ENCODE assay signal across 13 cellular contexts in genomic region chr6:149094934-149095341, GRCh38.
DNase-seq lines count a peak whose midpoint lies in the region; ATAC-seq and TF ChIP-seq lines count a peak whose summit lies in the region.
"Had no signal": no experiment of that assay in that cellular context is flagged by ENCODE, and none has a peak within 500 bp of the region (broad histone marks: within the 10 kb centered on the region; RNA-seq: fewer than 3 reads in every experiment).

No MANE protein-coding gene starts in this region.

- H3K36me3 ChIP-seq in DND-41 (ENCODE audit: insufficient read depth, low read length) (peaks cover 3% of the 10 kb centered on the region), adipocyte (ENCODE audit: control insufficient read depth, insufficient read depth, low read length, severe bottlenecking) (no peaks in the 10 kb centered on the region)
- H3K36me3 ChIP-seq: gastrocnemius medialis had no signal

- H3K27me3 ChIP-seq in DND-41 (ENCODE audit: insufficient read depth, low read length, poor library complexity) (no peaks in the 10 kb centered on the region), adipocyte (replicated peaks; ENCODE audit: control insufficient read depth, insufficient read depth, low read length) (no peaks in the 10 kb centered on the region)
- H3K27me3 ChIP-seq: gastrocnemius medialis had no signal

- H4K20me1 ChIP-seq in DND-41 (ENCODE audit: insufficient read depth, low read length), result no peaks in the 10 kb centered on the region

- H3K4me3 ChIP-seq in DND-41 (ENCODE audit: low read depth in 1 of 2, low read length in 2 of 2) (peak overlapping the region in 1 of 2 experiments; percentile 15; a peak in 1 of 4 replicates), adipocyte (ENCODE audit: low read length) (no peak overlapping the region)
- H3K4me3 ChIP-seq: gastrocnemius medialis had no signal

- H3K4me2 ChIP-seq in DND-41 (ENCODE audit: insufficient read depth, low read length), result peak overlapping the region; percentile 47

- H3K9me3 ChIP-seq in DND-41 (ENCODE audit: insufficient read depth, low read length, severe bottlenecking) (peaks cover 30% of the 10 kb centered on the region), adipocyte (ENCODE audit: control insufficient read depth, low read length) (peaks cover 13% of the 10 kb centered on the region)
- H3K9me3 ChIP-seq: gastrocnemius medialis had no signal

- peak overlapping the region; percentile 88 for H3K27ac ChIP-seq in DND-41 (ENCODE audit: low read length)
- H3K27ac ChIP-seq: gastrocnemius medialis had no signal

- ATAC-seq in DND-41 (ENCODE audit: insufficient read depth, low read depth), result peak; percentile 70
- ATAC-seq in GM18498 (IDR thresholded peaks at IDR 0.05; ENCODE audit: unreplicated experiment), result no peak
- ATAC-seq: gastrocnemius medialis, Panc1 had no signal

- 0 out of 2 replicates have a peak overlapping the region, but pooled peaks have one; percentile 36 for H2AFZ ChIP-seq in DND-41 (ENCODE audit: low read depth, low read length)

- no peak for TF ChIP-seq CTCF in DND-41 (IDR thresholded peaks at IDR 0.05; ENCODE audit: borderline replicate concordance, extremely low read depth, low read length, poor library complexity, severe bottlenecking)

- DNase-seq in DND-41 (peak; percentile 69), NCI-H2227 (lab: John Stamatoyannopoulos, UW; ENCODE audit: unreplicated experiment) (peak; percentile 52), adipocyte (ENCODE audit: low read depth) (peak; percentile 70), left kidney (ENCODE audit: low read depth, low spot score) (peak; percentile 25), NCI-H82 (lab: John Stamatoyannopoulos, UW) (no peak), UCSD-AML1 (lab: John Stamatoyannopoulos, UW; ENCODE audit: unreplicated experiment) (no peak), COLO829 (ENCODE audit: low spot score) (no peak)
- DNase-seq: activated effector memory CD4-positive, alpha-beta T cell treated with Interleukin-2 at 50 U/mL for 16 hours; C1 segment of cervical spinal cord; gastrocnemius medialis; MM.1S had no signal

- H3K79me2 ChIP-seq in DND-41 (ENCODE audit: insufficient read depth, low read length), result no peaks in the 10 kb centered on the region

- H3K9ac ChIP-seq in DND-41 (ENCODE audit: low read depth, low read length), result peak overlapping the region; percentile 25
- H3K9ac ChIP-seq in adipocyte (ENCODE audit: low read length), result no peak overlapping the region

- H3K4me1 ChIP-seq in DND-41 (ENCODE audit: insufficient read depth, low read length) (peaks cover 58% of the 10 kb centered on the region), adipocyte (ENCODE audit: control insufficient read depth, insufficient read depth, low read length) (peaks cover 15% of the 10 kb centered on the region)
- H3K4me1 ChIP-seq: gastrocnemius medialis had no signal

Comparison
In these comparisons a context has a peak if more than half of its experiments do, and no peak if none do; other contexts are left out.
1. DNase-seq: peak in DND-41 (single experiment), NCI-H2227 (single experiment), adipocyte (single experiment) and left kidney (single experiment); none in NCI-H82 (single experiment), UCSD-AML1 (single experiment) and COLO829 (single experiment).